1 cellular context compared by ENCODE assay signal in the genomic region with DNA sequence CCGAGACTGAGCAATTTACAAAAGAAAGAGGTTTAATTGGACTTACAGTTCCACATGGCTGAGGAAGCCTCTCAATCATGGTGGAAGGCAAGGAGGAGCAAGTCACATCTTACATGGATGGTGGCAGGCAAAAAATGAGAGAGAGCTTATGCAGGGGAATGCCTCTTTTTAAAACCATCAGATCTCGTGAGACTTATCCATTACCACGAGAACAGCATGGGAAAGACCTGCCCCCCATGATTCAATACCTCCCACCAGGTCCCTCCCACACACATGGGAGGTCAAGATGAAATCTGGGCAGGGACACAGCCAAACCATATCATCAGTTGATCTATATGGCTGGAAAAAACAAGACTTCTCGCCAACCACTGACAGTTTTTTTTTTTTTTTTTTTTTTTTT.
TF ChIP-seq lines count a peak whose summit lies in the region.

No MANE protein-coding gene starts in this region.

TF ChIP-seq in HEK293, 187 proteins besides CTCF, POLR2A, EP300 and RAD21 (continued from another document):
- TF ChIP-seq ZBTB49 (tag by site-specific recombination; IDR thresholded peaks at IDR 0.05; ENCODE audit: low read depth) (no peak), SCRT1 (tag by site-specific recombination; IDR thresholded peaks at IDR 0.05; ENCODE audit: borderline replicate concordance) (no peak), ZNF830 (tag by site-specific recombination; IDR thresholded peaks at IDR 0.05; ENCODE audit: low read depth) (no peak)
